1 cellular context compared by ENCODE assay signal in genomic region chr2:47402805-47403691, GRCh38.
TF ChIP-seq lines count a peak whose summit lies in the region.

TSS of gene MSH2 (plus strand) at chr2:47403156. CDS start at chr2:47403192, 36 bp downstream.

TF ChIP-seq in HepG2, 621 proteins besides CTCF, POLR2A, EP300 and RAD21 (continued from another document and continues in another):
- TF ChIP-seq ZUFSP (CRISPR knock-in tag; IDR thresholded peaks at IDR 0.05; ENCODE audit: borderline replicate concordance) (no peak), ZNF781 (CRISPR knock-in tag; IDR thresholded peaks at IDR 0.05; ENCODE audit: borderline replicate concordance, not compliant biosample characterization) (no peak), NFE2L1 (CRISPR knock-in tag; IDR thresholded peaks at IDR 0.05; ENCODE audit: borderline replicate concordance) (peak; percentile 18; the same call in 1 of the 2 replicates), POLR2G (IDR thresholded peaks at IDR 0.05; ENCODE audit: low read depth, low read length) (peak; percentile 86), ISX (CRISPR knock-in tag; conservative IDR thresholded peaks at IDR 0.05) (peak; percentile 93), ZNF33B (CRISPR knock-in tag; IDR thresholded peaks at IDR 0.05) (peak; percentile 91), GZF1 (CRISPR knock-in tag; IDR thresholded peaks at IDR 0.05) (0 out of 2 replicates have a peak, but pooled peaks have one; percentile 66), BHLHE40 (IDR thresholded peaks at IDR 0.05; ENCODE audit: low read length) (no peak), GTF2F1 (IDR thresholded peaks at IDR 0.05; ENCODE audit: low read length) (no peak), ARNT2 (CRISPR knock-in tag; IDR thresholded peaks at IDR 0.05; ENCODE audit: low read depth) (peak; percentile 85), NR2F2 (IDR thresholded peaks at IDR 0.05; ENCODE audit: borderline replicate concordance, low read depth) (peak; percentile 7; the same call in 1 of the 2 replicates), MYNN (CRISPR knock-in tag; IDR thresholded peaks at IDR 0.05; ENCODE audit: low read depth) (0 out of 2 replicates have a peak, but pooled peaks have one; percentile 83), CHD4 (IDR thresholded peaks at IDR 0.05; ENCODE audit: borderline replicate concordance, low read length) (no peak), THYN1 (CRISPR knock-in tag; IDR thresholded peaks at IDR 0.05; ENCODE audit: borderline replicate concordance, low read depth) (peak; percentile 50; the same call in 1 of the 2 replicates), ZNF17 (CRISPR knock-in tag; IDR thresholded peaks at IDR 0.05) (no peak), PAWR (CRISPR knock-in tag; IDR thresholded peaks at IDR 0.05; ENCODE audit: borderline replicate concordance) (0 out of 2 replicates have a peak, but pooled peaks have one; percentile 64), ZNF605 (CRISPR knock-in tag; IDR thresholded peaks at IDR 0.05) (peak; percentile 96), MED8 (CRISPR knock-in tag; IDR thresholded peaks at IDR 0.05; ENCODE audit: insufficient replicate concordance) (peak; percentile 84), CSRNP2 (CRISPR knock-in tag; conservative IDR thresholded peaks at IDR 0.05; ENCODE audit: low read depth) (no peak), RARA (CRISPR knock-in tag; IDR thresholded peaks at IDR 0.05) (peak; percentile 6; the same call in 1 of the 2 replicates), ZSCAN25 (CRISPR knock-in tag; IDR thresholded peaks at IDR 0.05) (no peak), ZSCAN20 (CRISPR knock-in tag; IDR thresholded peaks at IDR 0.05; ENCODE audit: borderline replicate concordance) (peak; percentile 89), MTF1 (CRISPR knock-in tag; IDR thresholded peaks at IDR 0.05) (peak; percentile 78), ZNF7 (CRISPR knock-in tag; IDR thresholded peaks at IDR 0.05) (no peak), CAMTA2 (CRISPR knock-in tag; IDR thresholded peaks at IDR 0.05; ENCODE audit: borderline replicate concordance) (peak; percentile 98), ZNF569 (CRISPR knock-in tag; IDR thresholded peaks at IDR 0.05; ENCODE audit: borderline replicate concordance) (peak; percentile 99; the same call in 1 of the 2 replicates), ZNF275 (CRISPR knock-in tag; IDR thresholded peaks at IDR 0.05; ENCODE audit: borderline replicate concordance) (peak; percentile 96; the same call in 1 of the 2 replicates), ATF5 (CRISPR knock-in tag; IDR thresholded peaks at IDR 0.05; ENCODE audit: low read depth) (peak; percentile 35; the same call in 1 of the 2 replicates), NFKBIZ (CRISPR knock-in tag; IDR thresholded peaks at IDR 0.05) (peak; percentile 69; the same call in 1 of the 2 replicates), ZNF552 (CRISPR knock-in tag; IDR thresholded peaks at IDR 0.05; ENCODE audit: borderline replicate concordance) (peak; percentile 83), RORA (CRISPR knock-in tag; IDR thresholded peaks at IDR 0.05) (no peak), IRF2 (CRISPR knock-in tag; IDR thresholded peaks at IDR 0.05) (0 out of 2 replicates have a peak, but pooled peaks have one; percentile 73), ZNF460 (CRISPR knock-in tag; IDR thresholded peaks at IDR 0.05; ENCODE audit: borderline replicate concordance) (peak; percentile 16; the same call in 1 of the 2 replicates), MEIS2 (CRISPR knock-in tag; IDR thresholded peaks at IDR 0.05) (peak; percentile 82), ZNF652 (CRISPR knock-in tag; IDR thresholded peaks at IDR 0.05; ENCODE audit: borderline replicate concordance, low read depth) (no peak), ZBTB3 (CRISPR knock-in tag; IDR thresholded peaks at IDR 0.05; ENCODE audit: borderline replicate concordance, low read depth) (no peak; the same call in 1 of the 2 replicates), PRDM15 (CRISPR knock-in tag; IDR thresholded peaks at IDR 0.05) (peak; percentile 76), ZNF547 (CRISPR knock-in tag; IDR thresholded peaks at IDR 0.05) (peak; percentile 98), ZNF83 (CRISPR knock-in tag; IDR thresholded peaks at IDR 0.05; ENCODE audit: borderline replicate concordance) (no peak; the same call in 1 of the 2 replicates), TEF (CRISPR knock-in tag; IDR thresholded peaks at IDR 0.05) (peak; percentile 49; the same call in 1 of the 2 replicates), ZC3H4 (CRISPR knock-in tag; IDR thresholded peaks at IDR 0.05; ENCODE audit: borderline replicate concordance) (no peak), ZNF616 (CRISPR knock-in tag; IDR thresholded peaks at IDR 0.05; ENCODE audit: low read depth) (peak; percentile 95), HOMEZ (CRISPR knock-in tag; IDR thresholded peaks at IDR 0.05; ENCODE audit: low read depth) (no peak), ZNF33A (CRISPR knock-in tag; IDR thresholded peaks at IDR 0.05; ENCODE audit: borderline replicate concordance) (0 out of 2 replicates have a peak, but pooled peaks have one; percentile 92), GATAD1 (CRISPR knock-in tag; IDR thresholded peaks at IDR 0.05) (peak; percentile 87), BCL6 (CRISPR knock-in tag; IDR thresholded peaks at IDR 0.05) (peak; percentile 24; the same call in 1 of the 2 replicates), CHD2 (IDR thresholded peaks at IDR 0.05; ENCODE audit: low read depth, low read length) (no peak), ZNF510 (CRISPR knock-in tag; IDR thresholded peaks at IDR 0.05; ENCODE audit: low read depth) (peak; percentile 84; the same call in 1 of the 2 replicates), BATF2 (CRISPR knock-in tag; IDR thresholded peaks at IDR 0.05) (0 out of 2 replicates have a peak, but pooled peaks have one; percentile 75), ARHGAP35 (CRISPR knock-in tag; IDR thresholded peaks at IDR 0.05; ENCODE audit: borderline replicate concordance) (peak; percentile 91), SRSF9 (IDR thresholded peaks at IDR 0.05; ENCODE audit: borderline replicate concordance, insufficient read depth, low read depth, low read length, poor library complexity, severe bottlenecking) (no peak), TFE3 (CRISPR knock-in tag; IDR thresholded peaks at IDR 0.05) (peak; percentile 51), ZNF34 (CRISPR knock-in tag; IDR thresholded peaks at IDR 0.05; ENCODE audit: borderline replicate concordance) (peak; percentile 95; the same call in 1 of the 2 replicates), SUZ12 (IDR thresholded peaks at IDR 0.05; ENCODE audit: low read depth, low read length) (no peak)
